14 cellular contexts compared by ENCODE assay signal in the genomic region with DNA sequence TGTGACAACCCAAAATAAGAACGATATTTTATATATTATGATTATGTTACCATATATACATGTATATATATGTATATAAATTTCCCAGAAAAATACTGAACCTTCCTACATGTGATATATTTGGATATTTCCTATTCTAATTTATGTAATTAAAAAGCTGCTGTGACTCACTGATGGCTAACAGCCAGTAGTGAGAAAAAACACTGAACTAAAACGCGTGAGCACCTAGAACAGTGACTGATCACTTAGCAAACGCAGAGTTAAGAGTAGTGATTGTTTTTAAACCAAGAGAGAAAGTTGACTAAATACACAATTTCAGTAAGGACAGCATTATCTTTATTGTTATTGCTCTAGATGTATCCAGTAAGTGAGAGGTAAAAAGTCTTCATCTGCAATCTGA.
DNase-seq lines count a peak whose midpoint lies in the region; ATAC-seq and TF ChIP-seq lines count a peak whose summit lies in the region.
"Had no signal": no experiment of that assay in that cellular context is flagged by ENCODE, and none has a peak within 500 bp of the region (broad histone marks: within the 10 kb centered on the region; RNA-seq: fewer than 3 reads in every experiment).

No MANE protein-coding gene starts in this region.

- H3K4me3 Mint-ChIP-seq in activated naive CD4-positive, alpha-beta T cell treated with anti-CD3 and anti-CD28 coated beads, Interleukin-2, amount 50 U/mL, for 24 hours: no peak overlapping the region
- H3K4me3 Mint-ChIP-seq in stimulated activated naive CD8-positive, alpha-beta T cell treated with anti-CD3 and anti-CD28 coated beads, Interleukin-15, amount 100 ng/mL, for 72 hours: peak overlapping the region in 1 of 2 donors; percentile 14

- WGBS in suprapubic skin: 64% methylated on average over 4 of the region's 4 CpGs

- peak overlapping the region; percentile 81 for H3K27ac Mint-ChIP-seq in activated naive CD4-positive, alpha-beta T cell treated with anti-CD3 and anti-CD28 coated beads, Interleukin-2, amount 50 U/mL, for 24 hours
- H3K27ac Mint-ChIP-seq in stimulated activated naive CD8-positive, alpha-beta T cell treated with anti-CD3 and anti-CD28 coated beads, Interleukin-15, amount 100 ng/mL, for 72 hours: peak overlapping the region; percentile 35 to 71

- no peak for ATAC-seq in foreskin keratinocyte
- no peak for ATAC-seq in stimulated activated naive CD8-positive, alpha-beta T cell treated with anti-CD3 and anti-CD28 coated beads, Interleukin-15, amount 100 ng/mL, for 72 hours
- no peak for ATAC-seq in HG02884 (IDR thresholded peaks at IDR 0.05; ENCODE audit: unreplicated experiment)

- H3K27me3 Mint-ChIP-seq in activated naive CD4-positive, alpha-beta T cell treated with anti-CD3 and anti-CD28 coated beads, Interleukin-2, amount 50 U/mL, for 24 hours: no peaks in the 10 kb centered on the region
- H3K27me3 Mint-ChIP-seq in stimulated activated naive CD8-positive, alpha-beta T cell treated with anti-CD3 and anti-CD28 coated beads, Interleukin-15, amount 100 ng/mL, for 72 hours: no peaks in the 10 kb centered on the region

- no peak overlapping the region for H3K4me3 ChIP-seq in ascending aorta
- no peak overlapping the region for H3K4me3 ChIP-seq in suprapubic skin

- H3K4me1 Mint-ChIP-seq in activated naive CD4-positive, alpha-beta T cell treated with anti-CD3 and anti-CD28 coated beads, Interleukin-2, amount 50 U/mL, for 24 hours: peaks cover 55% of the 10 kb centered on the region
- peaks cover 29% of the 10 kb centered on the region for H3K4me1 Mint-ChIP-seq in stimulated activated naive CD8-positive, alpha-beta T cell treated with anti-CD3 and anti-CD28 coated beads, Interleukin-15, amount 100 ng/mL, for 72 hours

- peaks cover 6% of the 10 kb centered on the region for H3K36me3 Mint-ChIP-seq in activated naive CD4-positive, alpha-beta T cell treated with anti-CD3 and anti-CD28 coated beads, Interleukin-2, amount 50 U/mL, for 24 hours

- intact Hi-C loops in ascending aorta (cut with DNase I): no loop called here

- H3K36me3 ChIP-seq in ascending aorta: no peaks in the 10 kb centered on the region
- H3K36me3 ChIP-seq in suprapubic skin: no peaks in the 10 kb centered on the region

- H3K9me3 ChIP-seq in ascending aorta (no peaks in the 10 kb centered on the region), suprapubic skin (no peaks in the 10 kb centered on the region)

- no peak for TF ChIP-seq EP300 in suprapubic skin (IDR thresholded peaks at IDR 0.05)

- TF ChIP-seq CTCF in ascending aorta (IDR thresholded peaks at IDR 0.05) (no peak), foreskin keratinocyte (conservative IDR thresholded peaks at IDR 0.05) (no peak), suprapubic skin (IDR thresholded peaks at IDR 0.05) (no peak)

- H3K27me3 ChIP-seq in ascending aorta (no peaks in the 10 kb centered on the region), foreskin keratinocyte (no peaks in the 10 kb centered on the region), suprapubic skin (no peaks in the 10 kb centered on the region)

- H3K27ac ChIP-seq in ascending aorta: peak overlapping the region; percentile 34 to 41
- peak overlapping the region; percentile 9 for H3K27ac ChIP-seq in foreskin keratinocyte
- no peak overlapping the region for H3K27ac ChIP-seq in suprapubic skin

- H3K9me3 Mint-ChIP-seq in activated naive CD4-positive, alpha-beta T cell treated with anti-CD3 and anti-CD28 coated beads, Interleukin-2, amount 50 U/mL, for 24 hours: peaks cover 5% of the 10 kb centered on the region
- H3K9me3 Mint-ChIP-seq in stimulated activated naive CD8-positive, alpha-beta T cell treated with anti-CD3 and anti-CD28 coated beads, Interleukin-15, amount 100 ng/mL, for 72 hours: peaks cover 0 to 6% of the 10 kb centered on the region in 2 donors

- no peak for TF ChIP-seq POLR2A in suprapubic skin (IDR thresholded peaks at IDR 0.05)

- no peak for DNase-seq in activated naive CD4-positive, alpha-beta T cell treated with anti-CD3 and anti-CD28 coated beads, Interleukin-2, amount 50 U/mL, for 16 hours
- DNase-seq in ascending aorta (ENCODE audit: low spot score in 2 of 2) (peak in 1 of 2 donors; percentile 61), foreskin keratinocyte (no peak), suprapubic skin (ENCODE audit: low spot score in 2 of 2) (no peak)
- DNase-seq in stimulated activated naive CD8-positive, alpha-beta T cell treated with anti-CD3 and anti-CD28 coated beads, Interleukin-15, amount 100 ng/mL, for 72 hours: no peak
- DNase-seq: H7, Kasumi-1, NCI-H1417, NCI-H1930, NCI-H2171, NCI-H446 treated with DMSO at 0.1 percent for 48 hours, NCI-H748 treated with DMSO at 0.1 percent for 48 hours had no signal

- H3K4me1 ChIP-seq in ascending aorta: peaks cover 0 to 7% of the 10 kb centered on the region in 2 donors
- H3K4me1 ChIP-seq in foreskin keratinocyte: no peaks in the 10 kb centered on the region
- no peaks in the 10 kb centered on the region for H3K4me1 ChIP-seq in suprapubic skin
